ENCODE assay signal across 23 cellular contexts in genomic region chrX:69365755-69366154, GRCh38.
"Had no signal": no experiment of that assay in that cellular context is flagged by ENCODE, and none has a peak within 500 bp of the region (broad histone marks: within the 10 kb centered on the region; RNA-seq: fewer than 3 reads in every experiment).

No MANE protein-coding gene starts in this region.

- H3K9me3 Mint-ChIP-seq: IgD-negative memory B cell had no signal

- FAIRE-seq: K562 had no signal

- ATAC-seq: K562, Panc1, PC-3 had no signal

- H3K27me3 Mint-ChIP-seq: IgD-negative memory B cell had no signal

- H3K4me3 ChIP-seq: K562 had no signal

- H3K9ac ChIP-seq: KMS-11, SK-N-SH had no signal

- DNase-seq: Kasumi-1, MM.1S, NCI-H1092 treated with DMSO at 0.1 percent for 48 hours, NCI-H1436, NCI-H187, NCI-H2029, NCI-H2081 treated with DMSO at 0.1 percent for 48 hours, NCI-H2171, NCI-H226, NCI-H446, NCI-H510A, NCI-H524 treated with DMSO at 0.1 percent for 48 hours, NCI-H69, NCI-H774, PC-3, SHP77, SK-N-SH, SW 1271 had no signal

- H3K27ac ChIP-seq: KMS-11, RWPE1 had no signal

- H3K9me3 ChIP-seq: SK-N-SH had no signal

- H3K27ac Mint-ChIP-seq: IgD-negative memory B cell had no signal

- H3K4me2 ChIP-seq: KMS-11, SK-N-SH had no signal

- H3K4me1 Mint-ChIP-seq: IgD-negative memory B cell had no signal

- H3K36me3 Mint-ChIP-seq: IgD-negative memory B cell had no signal
